ENCODE assay signal across 9 cellular contexts in the genomic region with DNA sequence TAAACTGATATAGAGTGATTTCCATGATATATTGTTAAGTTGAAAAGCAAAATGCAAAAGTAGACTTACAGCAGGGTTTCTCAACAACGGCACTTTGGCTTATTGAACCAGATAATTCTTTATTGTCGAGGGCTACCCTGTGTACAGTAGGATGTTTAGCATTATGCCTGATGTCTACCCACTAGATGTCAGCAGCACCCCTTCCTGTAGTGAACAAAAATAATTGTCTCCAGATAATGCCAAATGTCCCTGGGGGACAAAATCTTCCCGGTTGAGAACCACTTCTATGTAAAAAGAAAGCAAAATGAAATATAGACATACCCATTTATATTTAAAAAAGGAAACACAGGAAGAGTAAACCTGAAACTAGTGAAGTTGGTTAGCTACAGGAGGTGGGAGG.
DNase-seq lines count a peak whose midpoint lies in the region; ATAC-seq and TF ChIP-seq lines count a peak whose summit lies in the region.
"Had no signal": no experiment of that assay in that cellular context is flagged by ENCODE, and none has a peak within 500 bp of the region (broad histone marks: within the 10 kb centered on the region; RNA-seq: fewer than 3 reads in every experiment).

No MANE protein-coding gene starts in this region.

- H3K4me3 ChIP-seq in fibroblast of mammary gland (ENCODE audit: control insufficient read depth, low read depth, low read length), result no peak overlapping the region
- H3K4me3 ChIP-seq: adrenal gland had no signal

- peak; percentile 87 for ATAC-seq in GM21786 (IDR thresholded peaks at IDR 0.05; ENCODE audit: unreplicated experiment)

- TF ChIP-seq CTCF in fibroblast of mammary gland (conservative IDR thresholded peaks at IDR 0.05; ENCODE audit: control insufficient read depth, insufficient read depth, low read depth, low read length), result peak; percentile 41

- DNase-seq in activated CD8-positive, alpha-beta memory T cell treated with anti-CD3 and anti-CD28 coated beads, Interleukin-2, amount 50 U/mL, for 1 hour (ENCODE audit: extremely low read depth), result peak; percentile 1
- no peak for DNase-seq in activated CD8-positive, alpha-beta memory T cell treated with anti-CD3 and anti-CD28 coated beads for 24 hours
- DNase-seq in NCI-H69 (lab: John Stamatoyannopoulos, UW), result peak; percentile 3
- DNase-seq in fibroblast of mammary gland (ENCODE audit: low read depth), result peak; percentile 41
- no peak for DNase-seq in NCI-H1436 treated with DMSO at 0.1 percent for 48 hours (lab: John Stamatoyannopoulos, UW)
- DNase-seq in NCI-H146 (lab: John Stamatoyannopoulos, UW), result no peak
- DNase-seq in cerebellar nuclear complex (lab: John Stamatoyannopoulos, UW), result no peak

Comparison
In these comparisons a context has a peak if more than half of its experiments do, and no peak if none do; other contexts are left out.
1. DNase-seq: peak in activated CD8-positive, alpha-beta memory T cell treated with anti-CD3 and anti-CD28 coated beads, Interleukin-2, amount 50 U/mL, for 1 hour (single experiment), NCI-H69 (single experiment) and fibroblast of mammary gland (single experiment); none in activated CD8-positive, alpha-beta memory T cell treated with anti-CD3 and anti-CD28 coated beads for 24 hours (single experiment), NCI-H1436 treated with DMSO at 0.1 percent for 48 hours (single experiment), NCI-H146 (single experiment) and cerebellar nuclear complex (0 of 2).